Comparison of ENCODE assay signal across 2 cellular contexts in genomic region chr6:158988477-158988876, GRCh38.
A peak's percentile ranks its signal among the peaks of the same experiment; 100 is the strongest.
TF ChIP-seq lines count a peak whose summit lies in the region.

No MANE protein-coding gene starts in this region.

TF ChIP-seq in HepG2, 621 proteins besides CTCF, POLR2A, EP300 and RAD21:
- TF ChIP-seq FOXA1 (IDR thresholded peaks at IDR 0.05), result no peak
- no peak for TF ChIP-seq FOXA1 (CRISPR knock-in tag; IDR thresholded peaks at IDR 0.05)
- TF ChIP-seq ZSCAN20 (CRISPR knock-in tag; IDR thresholded peaks at IDR 0.05; ENCODE audit: borderline replicate concordance), result no peak
- no peak for TF ChIP-seq FOXK1 (CRISPR knock-in tag; IDR thresholded peaks at IDR 0.05; ENCODE audit: borderline replicate concordance, low read depth)
- TF ChIP-seq ZNF160 (CRISPR knock-in tag; IDR thresholded peaks at IDR 0.05), result peak; percentile 68
- TF ChIP-seq ZNF543 (CRISPR knock-in tag; IDR thresholded peaks at IDR 0.05), result no peak
- TF ChIP-seq ATF7 (IDR thresholded peaks at IDR 0.05), result no peak
- no peak for TF ChIP-seq ATF7 (CRISPR knock-in tag; IDR thresholded peaks at IDR 0.05)

TF ChIP-seq in K562, 482 proteins besides CTCF, POLR2A, EP300 and RAD21:
- TF ChIP-seq TRIM28 (IDR thresholded peaks at IDR 0.05), result peak; percentile 71; the same call in 1 of the 2 replicates
- 0 out of 3 replicates have a peak, but pooled peaks of 1 of the 2 experiments have one; percentile 43 for TF ChIP-seq CBX3 (IDR thresholded peaks at IDR 0.05; ENCODE audit: borderline replicate concordance in 1 of 2, low read length in 2 of 2)
- no peak for TF ChIP-seq NFRKB (IDR thresholded peaks at IDR 0.05; ENCODE audit: low read depth)
TF ChIP-seq in K562: peak in this region for 2.
